ENCODE assay signal across 8 cellular contexts in genomic region chr4:80184053-80184790, GRCh38. TPM values are rescaled to one million over a fixed set of nuclear protein-coding genes. Genes with fewer than 3 reads are reported as not detected.
DNase-seq lines count a peak whose midpoint lies in the region; ATAC-seq lines count a peak whose summit lies in the region.

No MANE protein-coding gene starts in this region.

- H3K18ac ChIP-seq in mesendoderm (ENCODE audit: low read length) = peak overlapping the region; percentile 34

- H3K79me1 ChIP-seq in mesendoderm (ENCODE audit: low read length) = no peaks in the 10 kb centered on the region

- peaks cover 3% of the 10 kb centered on the region for H3K4me1 ChIP-seq in mesendoderm (ENCODE audit: control insufficient read depth, low read depth, low read length)

- H4K8ac ChIP-seq in mesendoderm (ENCODE audit: low read depth, low read length) = no peak overlapping the region

- peak overlapping the region; percentile 22 for H3K4me3 ChIP-seq in mesendoderm (ENCODE audit: low read length)

- H3K9ac ChIP-seq in mesendoderm (ENCODE audit: low read length) = peak overlapping the region; percentile 53

- no peak overlapping the region for H2BK5ac ChIP-seq in mesendoderm (ENCODE audit: low read length)

- H3K9me3 Mint-ChIP-seq in activated CD4-positive, alpha-beta memory T cell treated with anti-CD3 and anti-CD28 coated beads for 36 hours = peaks cover 13% of the 10 kb centered on the region

- intact Hi-C loops in activated CD4-positive, alpha-beta memory T cell treated with anti-CD3 and anti-CD28 coated beads for 36 hours (cut with micrococcal nuclease) = loop anchor here (1.0 to 10.0 kb wide), 6 partner anchors 19 to 358 kb away; partner anchors contain the start of gene ANTXR2

- ATAC-seq in GM18511 (IDR thresholded peaks at IDR 0.05; ENCODE audit: unreplicated experiment) (peak; percentile 95), HG03025 (IDR thresholded peaks at IDR 0.05; ENCODE audit: low FRiP score, unreplicated experiment) (peak; percentile 93)

- H3K4me1 Mint-ChIP-seq in activated CD4-positive, alpha-beta memory T cell treated with anti-CD3 and anti-CD28 coated beads for 36 hours (ENCODE audit: low read depth) = peaks cover 46% of the 10 kb centered on the region

- H3K4me2 ChIP-seq in mesendoderm (ENCODE audit: low read length) = peak overlapping the region; percentile 71

- H3K4me3 Mint-ChIP-seq in activated CD4-positive, alpha-beta memory T cell treated with anti-CD3 and anti-CD28 coated beads for 36 hours = peak overlapping the region; percentile 88

- CTCF ChIA-PET in activated CD4-positive, alpha-beta memory T cell treated with anti-CD3 and anti-CD28 coated beads for 36 hours (lab: Charles Lee) = interaction anchor here (0.6 to 8.9 kb wide), 30 partner anchors 8 to 1253 kb away, joined by 3 to 93 read pairs (median 4); partner anchors contain the start of genes ANTXR2 and PRDM8

- DNase-seq in 8988T = peak; percentile 49
- DNase-seq in NCI-H2227 treated with DMSO at 0.1 percent for 48 hours (lab: John Stamatoyannopoulos, UW) = peak; percentile 28
- DNase-seq in activated CD4-positive, alpha-beta memory T cell treated with anti-CD3 and anti-CD28 coated beads for 36 hours = peak; percentile 94
- DNase-seq in effector CD4-positive, alpha-beta T cell = peak; percentile 91
- DNase-seq in mesendoderm = peak; percentile 90
- peak; percentile 87 for DNase-seq in stimulated activated CD8-positive, alpha-beta memory T cell treated with anti-CD3 and anti-CD28 coated beads, Interleukin-12 subunit alpha, Interleukin-12 subunit beta, amount 100 ng/mL, for 4 hours (ENCODE audit: low read depth)

- H3K36me3 Mint-ChIP-seq in activated CD4-positive, alpha-beta memory T cell treated with anti-CD3 and anti-CD28 coated beads for 36 hours = peaks cover 12% of the 10 kb centered on the region

- no peaks in the 10 kb centered on the region for H3K36me3 ChIP-seq in mesendoderm (ENCODE audit: control insufficient read depth, insufficient read depth, low read length)

- peak overlapping the region; percentile 85 for H3K27ac Mint-ChIP-seq in activated CD4-positive, alpha-beta memory T cell treated with anti-CD3 and anti-CD28 coated beads for 36 hours

- WGBS in mesendoderm (ENCODE audit: extremely low coverage, insufficient coverage, low lambda C conversion rate) = no CpG with 5 or more reads among the region's 45 CpGs

- no peak overlapping the region for H4K5ac ChIP-seq in mesendoderm (ENCODE audit: low read length)

- POLR2A ChIA-PET in activated CD4-positive, alpha-beta memory T cell treated with anti-CD3 and anti-CD28 coated beads for 36 hours (lab: Charles Lee) = interaction anchor here (0.7 to 2.3 kb wide), 4 partner anchors 9 to 126 kb away, joined by 3 to 8 read pairs (median 4); no protein-coding TSS in a partner anchor

- no peak overlapping the region for H3K23ac ChIP-seq in mesendoderm (ENCODE audit: low read length)

- H3K27ac ChIP-seq in mesendoderm (ENCODE audit: low read depth, low read length) = no peak overlapping the region

- H2AK5ac ChIP-seq in mesendoderm (ENCODE audit: low read length) = no peak overlapping the region

- H3K27me3 Mint-ChIP-seq in activated CD4-positive, alpha-beta memory T cell treated with anti-CD3 and anti-CD28 coated beads for 36 hours = peaks cover 7% of the 10 kb centered on the region

- no peak overlapping the region for H3K4ac ChIP-seq in mesendoderm (ENCODE audit: low read depth, low read length)

- peaks cover 66% of the 10 kb centered on the region for H3K27me3 ChIP-seq in mesendoderm (ENCODE audit: insufficient read depth, low read length, poor library complexity)

- no peak overlapping the region for H2BK120ac ChIP-seq in mesendoderm (ENCODE audit: low read depth, low read length)

- H3K79me2 ChIP-seq in mesendoderm (ENCODE audit: control insufficient read depth, insufficient read depth, low read length) = no peaks in the 10 kb centered on the region

- no peak overlapping the region for H2BK15ac ChIP-seq in mesendoderm (replicated peaks; ENCODE audit: low read depth)

- H3K56ac ChIP-seq in mesendoderm (ENCODE audit: low read length) = peak overlapping the region; percentile 76

RNA-seq across cellular contexts. Expression of gene PRDM8, which starts 13.1 kb away (rescaled TPM):
- 1 to 10 TPM; 3.0 to 4.3 TPM for total RNA-seq in activated CD4-positive, alpha-beta memory T cell treated with anti-CD3 and anti-CD28 coated beads for 36 hours
- polyA plus RNA-seq in mesendoderm (2013, experiment 1 of 2) = 0.08 TPM
- polyA plus RNA-seq in mesendoderm (2013, experiment 2 of 2) = 0.01 TPM

Comparison
In these comparisons a context has a peak if more than half of its experiments do, and no peak if none do; other contexts are left out.
1. DNase-seq: peak in every context shown above with its lines; median percentile 94 in activated CD4-positive, alpha-beta memory T cell treated with anti-CD3 and anti-CD28 coated beads for 36 hours; 91 in effector CD4-positive, alpha-beta T cell; 90 in mesendoderm; 87 in stimulated activated CD8-positive, alpha-beta memory T cell treated with anti-CD3 and anti-CD28 coated beads, Interleukin-12 subunit alpha, Interleukin-12 subunit beta, amount 100 ng/mL, for 4 hours; 49 in 8988T; 28 in NCI-H2227 treated with DMSO at 0.1 percent for 48 hours.